In genomic region chr11:45884596-45885185, GRCh38 we compare ENCODE assay signal across 10 cellular contexts. TPM values are rescaled to one million over a fixed set of nuclear protein-coding genes. Genes with fewer than 3 reads are reported as not detected.
DNase-seq lines count a peak whose midpoint lies in the region; ATAC-seq and TF ChIP-seq lines count a peak whose summit lies in the region.
"Had no signal": no experiment of that assay in that cellular context is flagged by ENCODE, and none has a peak within 500 bp of the region (broad histone marks: within the 10 kb centered on the region; RNA-seq: fewer than 3 reads in every experiment).

No MANE protein-coding gene starts in this region.

- no peak for ATAC-seq in HG02642 (IDR thresholded peaks at IDR 0.05; ENCODE audit: poor library complexity, unreplicated experiment)

- H3K4me3 Mint-ChIP-seq in activated naive CD4-positive, alpha-beta T cell treated with anti-CD3 and anti-CD28 coated beads, Interleukin-2, amount 10 ng/mL, durations not matched to agents 7 days and 5 days, result peak overlapping the region; percentile 49
- H3K4me3 Mint-ChIP-seq in activated CD4-positive, alpha-beta memory T cell treated with anti-CD3 and anti-CD28 coated beads, Interleukin-2, amount 10 ng/mL, durations not matched to agents 7 days and 5 days, result peak overlapping the region; percentile 61
- H3K4me3 Mint-ChIP-seq in type B pancreatic cell, result peak overlapping the region; percentile 83

- H3K27ac ChIP-seq in iPS-20b (ENCODE audit: low read length), result no peak overlapping the region
- H3K27ac ChIP-seq: thyroid gland had no signal

- intact Hi-C loops in posterior vena cava (cut with DNase I), result no loop called here

- no peak for TF ChIP-seq CTCF in type B pancreatic cell (conservative IDR thresholded peaks at IDR 0.05)

- H3K27ac Mint-ChIP-seq in activated naive CD4-positive, alpha-beta T cell treated with anti-CD3 and anti-CD28 coated beads, Interleukin-2, amount 10 ng/mL, durations not matched to agents 7 days and 5 days, result no peak overlapping the region
- H3K27ac Mint-ChIP-seq in activated CD4-positive, alpha-beta memory T cell treated with anti-CD3 and anti-CD28 coated beads, Interleukin-2, amount 10 ng/mL, durations not matched to agents 7 days and 5 days, result no peak overlapping the region
- H3K27ac Mint-ChIP-seq in type B pancreatic cell, result no peak overlapping the region

- no peak overlapping the region for H3K9ac ChIP-seq in iPS-20b (ENCODE audit: low read depth, low read length)

- peaks cover 15% of the 10 kb centered on the region; the same call in 1 of the 2 replicates for H3K36me3 ChIP-seq in iPS-20b (ENCODE audit: insufficient read depth, low read depth, low read length)

- CTCF ChIA-PET in activated naive CD4-positive, alpha-beta T cell treated with anti-CD3 and anti-CD28 coated beads, Interleukin-2, amount 10 ng/mL, durations not matched to agents 7 days and 5 days (lab: Charles Lee), result no interaction called here
- CTCF ChIA-PET in activated CD4-positive, alpha-beta memory T cell treated with anti-CD3 and anti-CD28 coated beads, Interleukin-2, amount 10 ng/mL, durations not matched to agents 7 days and 5 days (lab: Charles Lee), result interaction anchor here (0.6 to 1.7 kb wide), 2 partner anchors 92 to 113 kb away, joined by 3 to 4 read pairs; no protein-coding TSS in a partner anchor

- peak overlapping the region; percentile 54; the same call in 1 of the 2 replicates for H3K4me3 ChIP-seq in iPS-20b (ENCODE audit: low read length)

- peaks cover 10% of the 10 kb centered on the region for H3K36me3 Mint-ChIP-seq in activated naive CD4-positive, alpha-beta T cell treated with anti-CD3 and anti-CD28 coated beads, Interleukin-2, amount 10 ng/mL, durations not matched to agents 7 days and 5 days
- peaks cover under 1% of the 10 kb centered on the region for H3K36me3 Mint-ChIP-seq in activated CD4-positive, alpha-beta memory T cell treated with anti-CD3 and anti-CD28 coated beads, Interleukin-2, amount 10 ng/mL, durations not matched to agents 7 days and 5 days (ENCODE audit: low read depth)
- H3K36me3 Mint-ChIP-seq in type B pancreatic cell, result peaks cover 9% of the 10 kb centered on the region

- H3K4me1 Mint-ChIP-seq in activated naive CD4-positive, alpha-beta T cell treated with anti-CD3 and anti-CD28 coated beads, Interleukin-2, amount 10 ng/mL, durations not matched to agents 7 days and 5 days, result peaks cover 8% of the 10 kb centered on the region
- H3K4me1 Mint-ChIP-seq in activated CD4-positive, alpha-beta memory T cell treated with anti-CD3 and anti-CD28 coated beads, Interleukin-2, amount 10 ng/mL, durations not matched to agents 7 days and 5 days, result peaks cover 7% of the 10 kb centered on the region
- H3K4me1 Mint-ChIP-seq in type B pancreatic cell (ENCODE audit: unreplicated experiment), result peaks cover 3% of the 10 kb centered on the region

- no peaks in the 10 kb centered on the region for H3K9me3 ChIP-seq in iPS-20b (ENCODE audit: insufficient read depth, low read depth, low read length)
- H3K9me3 ChIP-seq: thyroid gland had no signal

- H3K4me1 ChIP-seq in iPS-20b (ENCODE audit: insufficient read depth, low read length), result no peaks in the 10 kb centered on the region; the same call in 1 of the 2 replicates

- POLR2A ChIA-PET in activated CD4-positive, alpha-beta memory T cell treated with anti-CD3 and anti-CD28 coated beads, Interleukin-2, amount 10 ng/mL, durations not matched to agents 7 days and 5 days (lab: Charles Lee), result interaction anchor here (1.0 kb wide), 1 partner anchor 14 kb away, joined by 3 read pairs; no protein-coding TSS in a partner anchor

- H3K9me3 Mint-ChIP-seq in activated naive CD4-positive, alpha-beta T cell treated with anti-CD3 and anti-CD28 coated beads, Interleukin-2, amount 10 ng/mL, durations not matched to agents 7 days and 5 days, result no peaks in the 10 kb centered on the region
- no peaks in the 10 kb centered on the region for H3K9me3 Mint-ChIP-seq in activated CD4-positive, alpha-beta memory T cell treated with anti-CD3 and anti-CD28 coated beads, Interleukin-2, amount 10 ng/mL, durations not matched to agents 7 days and 5 days
- no peaks in the 10 kb centered on the region for H3K9me3 Mint-ChIP-seq in type B pancreatic cell

- peaks cover 33% of the 10 kb centered on the region for H3K27me3 Mint-ChIP-seq in activated naive CD4-positive, alpha-beta T cell treated with anti-CD3 and anti-CD28 coated beads, Interleukin-2, amount 10 ng/mL, durations not matched to agents 7 days and 5 days
- peaks cover 4% of the 10 kb centered on the region for H3K27me3 Mint-ChIP-seq in activated CD4-positive, alpha-beta memory T cell treated with anti-CD3 and anti-CD28 coated beads, Interleukin-2, amount 10 ng/mL, durations not matched to agents 7 days and 5 days
- H3K27me3 Mint-ChIP-seq in type B pancreatic cell, result peaks cover 14% of the 10 kb centered on the region

- no peak for DNase-seq in activated naive CD4-positive, alpha-beta T cell treated with anti-CD3 and anti-CD28 coated beads, Interleukin-2, amount 10 ng/mL, durations not matched to agents 7 days and 5 days
- no peak for DNase-seq in activated naive CD4-positive, alpha-beta T cell (lab: John Stamatoyannopoulos, UW)
- no peak for DNase-seq in activated CD4-positive, alpha-beta memory T cell treated with anti-CD3 and anti-CD28 coated beads, Interleukin-2, amount 10 ng/mL, durations not matched to agents 7 days and 5 days
- DNase-seq in type B pancreatic cell (ENCODE audit: extremely low spot score, unreplicated experiment), result no peak
- no peak for DNase-seq in HT-29 (ENCODE audit: low spot score)
- DNase-seq in posterior vena cava (ENCODE audit: low spot score), result no peak
- DNase-seq: NCI-H2029 treated with DMSO at 0.1 percent for 48 hours had no signal

- peaks cover 11% of the 10 kb centered on the region for H3K27me3 ChIP-seq in iPS-20b (ENCODE audit: insufficient read depth, low read length)
- H3K27me3 ChIP-seq: thyroid gland had no signal

RNA-seq across cellular contexts. Expression of gene MAPK8IP1, which starts 0.8 kb away (rescaled TPM):
- total RNA-seq in activated CD4-positive, alpha-beta memory T cell treated with anti-CD3 and anti-CD28 coated beads, Interleukin-2, amount 10 ng/mL, durations not matched to agents 7 days and 5 days, result under 1 TPM; 0.48 to 0.50 TPM
- total RNA-seq in type B pancreatic cell (ENCODE audit: low replicate concordance) (23.7 and 24.4 TPM in 2 replicates), posterior vena cava (10 to 100 TPM in 1 of 2 donors, 1 to 10 TPM in 1; 8.5 to 10.9 TPM)
- total RNA-seq in HT-29 (2014; rRNA removed; shearing (Covaris generic)), result 2.9 and 4.0 TPM in 2 replicates

RNA-seq across cellular contexts. Expression of gene FREY1, which starts 22.4 kb away (rescaled TPM):
- 1 to 10 TPM; 1.5 to 2.3 TPM for total RNA-seq in activated CD4-positive, alpha-beta memory T cell treated with anti-CD3 and anti-CD28 coated beads, Interleukin-2, amount 10 ng/mL, durations not matched to agents 7 days and 5 days
- total RNA-seq in type B pancreatic cell (ENCODE audit: low replicate concordance) (0.90 and 1.4 TPM in 2 replicates), posterior vena cava (under 1 TPM in 1 of 2 donors, not detected in 1; 0.57 TPM)
- 0.31 and 1.7 TPM in 2 replicates for total RNA-seq in HT-29 (2014; rRNA removed; shearing (Covaris generic))

RNA-seq across cellular contexts. Expression of gene PEX16, which starts 33.0 kb away (rescaled TPM):
- total RNA-seq in activated CD4-positive, alpha-beta memory T cell treated with anti-CD3 and anti-CD28 coated beads, Interleukin-2, amount 10 ng/mL, durations not matched to agents 7 days and 5 days, result 10 to 100 TPM; 54.1 to 55.0 TPM
- total RNA-seq in type B pancreatic cell (ENCODE audit: low replicate concordance) (21.7 and 26.7 TPM in 2 replicates), posterior vena cava (10 to 100 TPM; 13.3 to 18.8 TPM)
- 86.5 and 98.4 TPM in 2 replicates for total RNA-seq in HT-29 (2014; rRNA removed; shearing (Covaris generic))

RNA-seq across cellular contexts. Expression of gene CRY2, which starts 37.4 kb away (rescaled TPM):
- 10 to 100 TPM; 18.4 to 22.7 TPM for total RNA-seq in activated CD4-positive, alpha-beta memory T cell treated with anti-CD3 and anti-CD28 coated beads, Interleukin-2, amount 10 ng/mL, durations not matched to agents 7 days and 5 days
- total RNA-seq in type B pancreatic cell (ENCODE audit: low replicate concordance) (27.7 and 37.0 TPM in 2 replicates), posterior vena cava (10 to 100 TPM; 32.2 to 49.5 TPM)
- total RNA-seq in HT-29 (2014; rRNA removed; shearing (Covaris generic)), result 24.0 and 28.6 TPM in 2 replicates

RNA-seq across cellular contexts. Expression of gene LARGE2, which starts 37.8 kb away (rescaled TPM):
- 1 to 10 TPM in 1 of 2 experiments, under 1 TPM in 1; 0.58 to 1.1 TPM for total RNA-seq in activated CD4-positive, alpha-beta memory T cell treated with anti-CD3 and anti-CD28 coated beads, Interleukin-2, amount 10 ng/mL, durations not matched to agents 7 days and 5 days
- total RNA-seq in type B pancreatic cell (ENCODE audit: low replicate concordance) (12.4 and 29.9 TPM in 2 replicates), posterior vena cava (not detected)
- 2.6 and 4.5 TPM in 2 replicates for total RNA-seq in HT-29 (2014; rRNA removed; shearing (Covaris generic))
